ENCODE assay signal across 19 cellular contexts in genomic region chr3:105118905-105119304, GRCh38.
A peak's percentile ranks its signal among the peaks of the same experiment; 100 is the strongest.
DNase-seq lines count a peak whose midpoint lies in the region; ATAC-seq and TF ChIP-seq lines count a peak whose summit lies in the region.
"Had no signal": no experiment of that assay in that cellular context is flagged by ENCODE, and none has a peak within 500 bp of the region (broad histone marks: within the 10 kb centered on the region; RNA-seq: fewer than 3 reads in every experiment).

No MANE protein-coding gene starts in this region.

- DNase-seq in AG04449 (ENCODE audit: low read depth, low spot score) (peak; percentile 24), HPDE6-E6E7 (ENCODE audit: extremely low spot score) (peak; percentile 8), amniotic epithelial cell (ENCODE audit: low read depth) (peak; percentile 77), fibroblast of the conjunctiva (ENCODE audit: low read depth) (peak; percentile 10), GM19240 (ENCODE audit: insufficient read length, low spot score) (no peak)
- DNase-seq in activated naive CD4-positive, alpha-beta T cell treated with anti-CD3 and anti-CD28 coated beads for 36 hours, result no peak
- DNase-seq in activated naive CD8-positive, alpha-beta T cell treated with anti-CD3 and anti-CD28 coated beads for 36 hours, result no peak
- DNase-seq: activated CD4-positive, alpha-beta T cell treated with anti-CD3 and anti-CD28 coated beads, Interleukin-2, amount 10 ng/mL, durations not matched to agents 7 days and 5 days; activated naive CD4-positive, alpha-beta T cell treated with anti-CD3 and anti-CD28 coated beads, Interleukin-2, amount 10 ng/mL, durations not matched to agents 7 days and 5 days; activated T-cell treated with anti-CD3 and anti-CD28 coated beads for 4 hours; CD4-positive, alpha-beta T cell; GOT3; NCI-H1417; NCI-H774; stimulated activated naive CD4-positive, alpha-beta T cell; transverse colon had no signal

- intact Hi-C loops in activated naive CD4-positive, alpha-beta T cell treated with anti-CD3 and anti-CD28 coated beads for 36 hours (cut with micrococcal nuclease), result loop anchor here (5.0 kb wide), 1 partner anchor 1323 kb away; no protein-coding TSS in a partner anchor

- no peak overlapping the region for H3K4me3 ChIP-seq in AG04449 (ENCODE audit: low read depth, low read length)
- H3K4me3 ChIP-seq: hepatocyte, transverse colon had no signal

- ATAC-seq in HG03432 (IDR thresholded peaks at IDR 0.05; ENCODE audit: unreplicated experiment), result no peak
- ATAC-seq: Panc1 had no signal

- H3K27me3 Mint-ChIP-seq in activated naive CD4-positive, alpha-beta T cell treated with anti-CD3 and anti-CD28 coated beads for 36 hours (ENCODE audit: low read depth), result no peaks in the 10 kb centered on the region
- H3K27me3 Mint-ChIP-seq in activated naive CD8-positive, alpha-beta T cell treated with anti-CD3 and anti-CD28 coated beads for 36 hours, result no peaks in the 10 kb centered on the region
- H3K27me3 Mint-ChIP-seq: activated CD4-positive, alpha-beta T cell treated with anti-CD3 and anti-CD28 coated beads, Interleukin-2, amount 10 ng/mL, durations not matched to agents 7 days and 5 days; activated naive CD4-positive, alpha-beta T cell treated with anti-CD3 and anti-CD28 coated beads, Interleukin-2, amount 10 ng/mL, durations not matched to agents 7 days and 5 days; CD4-positive, alpha-beta T cell had no signal

- TF ChIP-seq CTCF in AG04449 (IDR thresholded peaks at IDR 0.05; ENCODE audit: insufficient read depth, low read length, missing control alignments), result no peak

- CTCF ChIA-PET in AG04449 (lab: Yijun Ruan, JAX), result no interaction called here
- CTCF ChIA-PET in activated naive CD4-positive, alpha-beta T cell treated with anti-CD3 and anti-CD28 coated beads for 36 hours (lab: Charles Lee), result no interaction called here

- no peaks in the 10 kb centered on the region for H3K4me1 Mint-ChIP-seq in activated naive CD4-positive, alpha-beta T cell treated with anti-CD3 and anti-CD28 coated beads for 36 hours (ENCODE audit: low read depth)
- no peaks in the 10 kb centered on the region for H3K4me1 Mint-ChIP-seq in activated naive CD8-positive, alpha-beta T cell treated with anti-CD3 and anti-CD28 coated beads for 36 hours
- H3K4me1 Mint-ChIP-seq: activated CD4-positive, alpha-beta T cell treated with anti-CD3 and anti-CD28 coated beads, Interleukin-2, amount 10 ng/mL, durations not matched to agents 7 days and 5 days; activated naive CD4-positive, alpha-beta T cell treated with anti-CD3 and anti-CD28 coated beads, Interleukin-2, amount 10 ng/mL, durations not matched to agents 7 days and 5 days had no signal

- H3K27ac Mint-ChIP-seq in activated naive CD4-positive, alpha-beta T cell treated with anti-CD3 and anti-CD28 coated beads for 36 hours, result no peak overlapping the region
- H3K27ac Mint-ChIP-seq in activated naive CD8-positive, alpha-beta T cell treated with anti-CD3 and anti-CD28 coated beads for 36 hours, result no peak overlapping the region
- H3K27ac Mint-ChIP-seq: activated CD4-positive, alpha-beta T cell treated with anti-CD3 and anti-CD28 coated beads, Interleukin-2, amount 10 ng/mL, durations not matched to agents 7 days and 5 days; activated naive CD4-positive, alpha-beta T cell treated with anti-CD3 and anti-CD28 coated beads, Interleukin-2, amount 10 ng/mL, durations not matched to agents 7 days and 5 days; CD4-positive, alpha-beta T cell had no signal

- peaks cover 4% of the 10 kb centered on the region for H3K9me3 Mint-ChIP-seq in activated naive CD4-positive, alpha-beta T cell treated with anti-CD3 and anti-CD28 coated beads for 36 hours
- no peaks in the 10 kb centered on the region for H3K9me3 Mint-ChIP-seq in activated naive CD8-positive, alpha-beta T cell treated with anti-CD3 and anti-CD28 coated beads for 36 hours
- H3K9me3 Mint-ChIP-seq: activated CD4-positive, alpha-beta T cell treated with anti-CD3 and anti-CD28 coated beads, Interleukin-2, amount 10 ng/mL, durations not matched to agents 7 days and 5 days had no signal

- no peak overlapping the region for H3K4me3 Mint-ChIP-seq in activated naive CD4-positive, alpha-beta T cell treated with anti-CD3 and anti-CD28 coated beads for 36 hours
- no peak overlapping the region for H3K4me3 Mint-ChIP-seq in activated naive CD8-positive, alpha-beta T cell treated with anti-CD3 and anti-CD28 coated beads for 36 hours
- H3K4me3 Mint-ChIP-seq: activated CD4-positive, alpha-beta T cell treated with anti-CD3 and anti-CD28 coated beads, Interleukin-2, amount 10 ng/mL, durations not matched to agents 7 days and 5 days; activated naive CD4-positive, alpha-beta T cell treated with anti-CD3 and anti-CD28 coated beads, Interleukin-2, amount 10 ng/mL, durations not matched to agents 7 days and 5 days; CD4-positive, alpha-beta T cell had no signal

- POLR2A ChIA-PET in AG04449 (lab: Yijun Ruan, JAX), result no interaction called here

- H3K36me3 Mint-ChIP-seq in activated naive CD4-positive, alpha-beta T cell treated with anti-CD3 and anti-CD28 coated beads for 36 hours (ENCODE audit: low read depth), result no peaks in the 10 kb centered on the region
- no peaks in the 10 kb centered on the region for H3K36me3 Mint-ChIP-seq in activated naive CD8-positive, alpha-beta T cell treated with anti-CD3 and anti-CD28 coated beads for 36 hours
- H3K36me3 Mint-ChIP-seq: activated naive CD4-positive, alpha-beta T cell treated with anti-CD3 and anti-CD28 coated beads, Interleukin-2, amount 10 ng/mL, durations not matched to agents 7 days and 5 days had no signal

Comparison
In these comparisons a context has a peak if more than half of its experiments do, and no peak if none do; other contexts are left out.
1. DNase-seq: peak in AG04449 (single experiment), HPDE6-E6E7 (single experiment), amniotic epithelial cell (single experiment) and fibroblast of the conjunctiva (single experiment); none in activated naive CD4-positive, alpha-beta T cell treated with anti-CD3 and anti-CD28 coated beads for 36 hours (single experiment), activated naive CD8-positive, alpha-beta T cell treated with anti-CD3 and anti-CD28 coated beads for 36 hours (single experiment) and GM19240 (single experiment).